Comparison of ENCODE assay signal across 8 cellular contexts in genomic region chr21:42063206-42063577, GRCh38.
A peak's percentile ranks its signal among the peaks of the same experiment; 100 is the strongest.
DNase-seq lines count a peak whose midpoint lies in the region; ATAC-seq lines count a peak whose summit lies in the region.

No MANE protein-coding gene starts in this region.

- DNase-seq in NOMO-1 (lab: John Stamatoyannopoulos, UW; ENCODE audit: unreplicated experiment in 2 of 2) (peak; percentile 24 to 51), germinal center (ENCODE audit: low spot score) (peak; percentile 54), hippocampal formation (lab: John Stamatoyannopoulos, UW) (no peak), kidney tubule cell (ENCODE audit: low spot score) (no peak)

- H3K4me1 ChIP-seq in BLaER1 treated with 17β-estradiol and CSF1 and Interleukin-3, amounts not matched to agents 10 nM and 100 nM, result peaks cover 51 to 86% (median 70%) of the 10 kb centered on the region in 10 experiments

- H3K4me3 ChIP-seq in BLaER1 treated with 17β-estradiol and CSF1 and Interleukin-3, amounts not matched to agents 10 nM and 100 nM, result peak overlapping the region in 7 of 10 experiments; percentile 2 to 51 (median 28); a peak in 8 of 20 replicates

- ATAC-seq in GM18867 (IDR thresholded peaks at IDR 0.05; ENCODE audit: unreplicated experiment) (peak; percentile 29), GM18519 (IDR thresholded peaks at IDR 0.05; ENCODE audit: low FRiP score, unreplicated experiment) (no peak), GM19035 (IDR thresholded peaks at IDR 0.05; ENCODE audit: unreplicated experiment) (no peak)

- 0 out of 22 replicates have a peak, but pooled peaks cover 0 to 7% (median 0%) of the 10 kb centered on the region in 11 experiments for H3K27me3 ChIP-seq in BLaER1 treated with 17β-estradiol and CSF1 and Interleukin-3, amounts not matched to agents 10 nM and 100 nM

- peak overlapping the region in 5 of 11 experiments; percentile 4 to 61 (median 48); a peak in 9 of 22 replicates for H3K27ac ChIP-seq in BLaER1 treated with 17β-estradiol and CSF1 and Interleukin-3, amounts not matched to agents 10 nM and 100 nM

- H4K20me1 ChIP-seq in BLaER1 treated with 17β-estradiol and CSF1 and Interleukin-3, amounts not matched to agents 10 nM and 100 nM, result no peaks in the 10 kb centered on the region

- peak overlapping the region; percentile 83 to 98 (median 97) for H3K4me2 ChIP-seq in BLaER1 treated with 17β-estradiol and CSF1 and Interleukin-3, amounts not matched to agents 10 nM and 100 nM

- peak overlapping the region in 7 of 11 experiments; percentile 4 to 63 (median 15); a peak in 11 of 22 replicates for H3K9ac ChIP-seq in BLaER1 treated with 17β-estradiol and CSF1 and Interleukin-3, amounts not matched to agents 10 nM and 100 nM

- no peaks in the 10 kb centered on the region for H3K36me3 ChIP-seq in BLaER1 treated with 17β-estradiol and CSF1 and Interleukin-3, amounts not matched to agents 10 nM and 100 nM

- H3K9me3 ChIP-seq in BLaER1 treated with 17β-estradiol and CSF1 and Interleukin-3, amounts not matched to agents 10 nM and 100 nM (replicated peaks in 1 of 11), result no peaks in the 10 kb centered on the region

Comparison
In these comparisons a context has a peak if more than half of its experiments do, and no peak if none do; other contexts are left out.
1. DNase-seq: peak in NOMO-1 (2 of 2) and germinal center (single experiment); none in hippocampal formation (0 of 2) and kidney tubule cell (single experiment).